In genomic region chr2:174967086-174967485, GRCh38 we compare ENCODE assay signal across 17 cellular contexts. TPM values are rescaled to one million over a fixed set of nuclear protein-coding genes. Genes with fewer than 3 reads are reported as not detected.
A peak's percentile ranks its signal among the peaks of the same experiment; 100 is the strongest.
DNase-seq lines count a peak whose midpoint lies in the region; ATAC-seq and TF ChIP-seq lines count a peak whose summit lies in the region.
"Had no signal": no experiment of that assay in that cellular context is flagged by ENCODE, and none has a peak within 500 bp of the region (broad histone marks: within the 10 kb centered on the region; RNA-seq: fewer than 3 reads in every experiment).

No MANE protein-coding gene starts in this region.

- H3F3A ChIP-seq in SK-N-SH (replicated peaks; ENCODE audit: insufficient read depth), result peaks cover 12% of the 10 kb centered on the region

- H2AFZ ChIP-seq in SK-N-SH (ENCODE audit: low read depth), result no peak overlapping the region

- no peak overlapping the region for H3K56ac ChIP-seq in mesendoderm (ENCODE audit: low read length)

- POLR2A ChIA-PET in SK-N-SH (lab: Yijun Ruan, JAX), result no interaction called here

- DNase-seq in cardiac muscle cell (ENCODE audit: low read depth in 1 of 2, low spot score in 1 of 2), result no peak
- no peak for DNase-seq in Right ventricle myocardium inferior (ENCODE audit: missing footprints)
- DNase-seq in caudate nucleus (lab: John Stamatoyannopoulos, UW), result no peak
- peak; percentile 40 for DNase-seq in mesendoderm
- DNase-seq in colonic mucosa, result no peak
- no peak for DNase-seq in SK-N-SH
- no peak for DNase-seq in NCI-H510A (lab: John Stamatoyannopoulos, UW)
- DNase-seq: BE2C; CD8-positive, alpha-beta T cell; GOT3; KBM-7; NCI-H1417 treated with DMSO at 0.1 percent for 48 hours; NCI-H1930; SHP77 treated with DMSO at 0.1 percent for 48 hours had no signal

- no peaks in the 10 kb centered on the region for H3K27me3 ChIP-seq in cardiac muscle cell
- no peaks in the 10 kb centered on the region for H3K27me3 ChIP-seq in mesendoderm (ENCODE audit: insufficient read depth, low read length, poor library complexity)
- no peaks in the 10 kb centered on the region for H3K27me3 ChIP-seq in colonic mucosa
- H3K27me3 ChIP-seq in SK-N-SH (ENCODE audit: insufficient read depth), result no peaks in the 10 kb centered on the region
- H3K27me3 ChIP-seq: BE2C had no signal

- H3K4me3 ChIP-seq in cardiac muscle cell, result no peak overlapping the region
- no peak overlapping the region for H3K4me3 ChIP-seq in mesendoderm (ENCODE audit: low read length)
- no peak overlapping the region for H3K4me3 ChIP-seq in colonic mucosa
- H3K4me3 ChIP-seq in SK-N-SH (ENCODE audit: low read depth in 2 of 2, low read length in 1 of 2), result no peak overlapping the region

- no peak overlapping the region for H4K5ac ChIP-seq in mesendoderm (ENCODE audit: low read length)

- peaks cover 5% of the 10 kb centered on the region for H3K79me1 ChIP-seq in mesendoderm (ENCODE audit: low read length)

- no peaks in the 10 kb centered on the region for H4K20me1 ChIP-seq in SK-N-SH (ENCODE audit: insufficient read depth)

- H3K9me3 ChIP-seq in cardiac muscle cell (ENCODE audit: low read depth) (no peaks in the 10 kb centered on the region), colonic mucosa (no peaks in the 10 kb centered on the region), SK-N-SH (no peaks in the 10 kb centered on the region)
- H3K9me3 ChIP-seq: BE2C had no signal

- no peak for TF ChIP-seq EP300 in SK-N-SH (IDR thresholded peaks at IDR 0.05; ENCODE audit: borderline replicate concordance in 1 of 2, low read depth in 1 of 2, low read length in 1 of 2)

- no peak overlapping the region for H3K4me2 ChIP-seq in mesendoderm (ENCODE audit: low read length)
- H3K4me2 ChIP-seq in SK-N-SH, result no peak overlapping the region

- H3K9me2 ChIP-seq in SK-N-SH, result no peaks in the 10 kb centered on the region

- H4K8ac ChIP-seq in mesendoderm (ENCODE audit: low read depth, low read length), result no peak overlapping the region

- no peak overlapping the region for H3K9ac ChIP-seq in mesendoderm (ENCODE audit: low read length)
- no peak overlapping the region for H3K9ac ChIP-seq in colonic mucosa (ENCODE audit: low read depth in 2 of 2, low read length in 2 of 2)
- H3K9ac ChIP-seq in SK-N-SH, result no peak overlapping the region

- H3K18ac ChIP-seq in mesendoderm (ENCODE audit: low read length), result peak overlapping the region; percentile 31

- ATAC-seq in Right ventricle myocardium inferior (no peak), GM21786 (IDR thresholded peaks at IDR 0.05; ENCODE audit: unreplicated experiment) (no peak)
- ATAC-seq: CD8-positive, alpha-beta T cell had no signal

- no peak overlapping the region for H3K23ac ChIP-seq in mesendoderm (ENCODE audit: low read length)

- peak overlapping the region; percentile 81 for H3K27ac ChIP-seq in cardiac muscle cell
- peak overlapping the region; percentile 82 for H3K27ac ChIP-seq in caudate nucleus (ENCODE audit: low read depth, low read length)
- H3K27ac ChIP-seq in mesendoderm (ENCODE audit: low read depth, low read length), result no peak overlapping the region
- H3K27ac ChIP-seq in colonic mucosa, result no peak overlapping the region
- no peak overlapping the region for H3K27ac ChIP-seq in SK-N-SH (ENCODE audit: low read depth in 2 of 2, low read length in 1 of 2)
- H3K27ac ChIP-seq: 22Rv1, HL-60 had no signal

- no peak for TF ChIP-seq RAD21 in SK-N-SH (IDR thresholded peaks at IDR 0.05; ENCODE audit: low read length)

- H2AK5ac ChIP-seq in mesendoderm (ENCODE audit: low read length), result no peak overlapping the region

- no peak overlapping the region for H2BK5ac ChIP-seq in mesendoderm (ENCODE audit: low read length)

- no CpG with 5 or more reads among the region's 6 CpGs for WGBS in mesendoderm (ENCODE audit: extremely low coverage, insufficient coverage, low lambda C conversion rate)
- WGBS in SK-N-SH (ENCODE audit: low lambda C conversion rate), result 98% methylated on average over 6 of the region's 6 CpGs

- H3K36me3 ChIP-seq in cardiac muscle cell (no peaks in the 10 kb centered on the region), mesendoderm (ENCODE audit: control insufficient read depth, insufficient read depth, low read length) (no peaks in the 10 kb centered on the region), colonic mucosa (no peaks in the 10 kb centered on the region), SK-N-SH (replicated peaks in 1 of 2; ENCODE audit: control insufficient read depth in 1 of 2, insufficient read depth in 2 of 2, low read length in 1 of 2) (no peaks in the 10 kb centered on the region)
- H3K36me3 ChIP-seq: BE2C had no signal

- H3K79me2 ChIP-seq in mesendoderm (ENCODE audit: control insufficient read depth, insufficient read depth, low read length) (peaks cover 38% of the 10 kb centered on the region), SK-N-SH (ENCODE audit: insufficient read depth) (peaks cover 11% of the 10 kb centered on the region; the same call in 1 of the 2 replicates)

- H3K4ac ChIP-seq in mesendoderm (ENCODE audit: low read depth, low read length), result no peak overlapping the region

- H3K4me1 ChIP-seq in cardiac muscle cell (ENCODE audit: low read depth) (peaks cover 65% of the 10 kb centered on the region), mesendoderm (ENCODE audit: control insufficient read depth, low read depth, low read length) (peaks cover 10% of the 10 kb centered on the region), colonic mucosa (no peaks in the 10 kb centered on the region), SK-N-SH (ENCODE audit: control insufficient read depth in 1 of 2, insufficient read depth in 2 of 2, low read depth in 1 of 2, low read length in 1 of 2) (peaks cover 6 to 9% of the 10 kb centered on the region in 2 experiments; a peak in 3 of 4 replicates)
- H3K4me1 ChIP-seq: BE2C had no signal

- no peak overlapping the region for H2BK120ac ChIP-seq in mesendoderm (ENCODE audit: low read depth, low read length)

- H2BK15ac ChIP-seq in mesendoderm (replicated peaks; ENCODE audit: low read depth), result no peak overlapping the region

- CTCF ChIA-PET in SK-N-SH (lab: Yijun Ruan, JAX), result interaction anchor here (0.9 kb wide), 1 partner anchor 23 kb away, joined by 3 read pairs; no protein-coding TSS in a partner anchor

- intact Hi-C loops in Right ventricle myocardium inferior (cut with DNase I), result no loop called here
- intact Hi-C loops in colonic mucosa (cut with DNase I), result no loop called here

- no peak for TF ChIP-seq CTCF in cardiac muscle cell (IDR thresholded peaks at IDR 0.05; ENCODE audit: low read depth, low read length)
- no peak for TF ChIP-seq CTCF in colonic mucosa (IDR thresholded peaks at IDR 0.05)
- TF ChIP-seq CTCF in SK-N-SH (IDR thresholded peaks at IDR 0.05), result no peak

TF ChIP-seq in SK-N-SH, 30 proteins besides CTCF, POLR2A, EP300 and RAD21:
- TF ChIP-seq PBX3 (IDR thresholded peaks at IDR 0.05), result no peak
- TF ChIP-seq NFIC (IDR thresholded peaks at IDR 0.05; ENCODE audit: borderline replicate concordance), result no peak
- no peak for TF ChIP-seq REST (IDR thresholded peaks at IDR 0.05; ENCODE audit: low read depth, low read length)
- TF ChIP-seq ELF1 (IDR thresholded peaks at IDR 0.05), result no peak
TF ChIP-seq in SK-N-SH: peak in this region for 0.

RNA-seq across cellular contexts. Expression of gene CHN1, which starts 38.1 kb away (rescaled TPM):
- total RNA-seq in cardiac muscle cell, result 47.0 and 64.3 TPM in 2 replicates
- 70.8 and 90.2 TPM in 2 replicates for polyA plus RNA-seq in cardiac muscle cell
- 11.7 TPM for total RNA-seq in Right ventricle myocardium inferior
- 32.8 TPM for polyA plus RNA-seq in mesendoderm (2013, experiment 1 of 2)
- polyA plus RNA-seq in mesendoderm (2013, experiment 2 of 2), result 32.0 TPM
- 1 to 10 TPM; 2.2 to 2.8 TPM for total RNA-seq in colonic mucosa
- 31.6 and 46.9 TPM in 2 replicates for polyA plus RNA-seq in SK-N-SH (2012; rRNA removed)
- polyA plus RNA-seq in SK-N-SH (2012; cell fraction: cytosol; rRNA removed), result 45.3 and 56.3 TPM in 2 replicates
- polyA plus RNA-seq in SK-N-SH (2012; cell fraction: nucleus; rRNA removed), result 13.8 and 27.9 TPM in 2 replicates

Comparison
In these comparisons a context has a peak if more than half of its experiments do, and no peak if none do; other contexts are left out.
1. H3K27ac ChIP-seq: peak in cardiac muscle cell (single experiment) and caudate nucleus (single experiment); none in mesendoderm (single experiment), colonic mucosa (single experiment) and SK-N-SH (0 of 2).